ENCODE assay signal across 9 cellular contexts in the genomic region with DNA sequence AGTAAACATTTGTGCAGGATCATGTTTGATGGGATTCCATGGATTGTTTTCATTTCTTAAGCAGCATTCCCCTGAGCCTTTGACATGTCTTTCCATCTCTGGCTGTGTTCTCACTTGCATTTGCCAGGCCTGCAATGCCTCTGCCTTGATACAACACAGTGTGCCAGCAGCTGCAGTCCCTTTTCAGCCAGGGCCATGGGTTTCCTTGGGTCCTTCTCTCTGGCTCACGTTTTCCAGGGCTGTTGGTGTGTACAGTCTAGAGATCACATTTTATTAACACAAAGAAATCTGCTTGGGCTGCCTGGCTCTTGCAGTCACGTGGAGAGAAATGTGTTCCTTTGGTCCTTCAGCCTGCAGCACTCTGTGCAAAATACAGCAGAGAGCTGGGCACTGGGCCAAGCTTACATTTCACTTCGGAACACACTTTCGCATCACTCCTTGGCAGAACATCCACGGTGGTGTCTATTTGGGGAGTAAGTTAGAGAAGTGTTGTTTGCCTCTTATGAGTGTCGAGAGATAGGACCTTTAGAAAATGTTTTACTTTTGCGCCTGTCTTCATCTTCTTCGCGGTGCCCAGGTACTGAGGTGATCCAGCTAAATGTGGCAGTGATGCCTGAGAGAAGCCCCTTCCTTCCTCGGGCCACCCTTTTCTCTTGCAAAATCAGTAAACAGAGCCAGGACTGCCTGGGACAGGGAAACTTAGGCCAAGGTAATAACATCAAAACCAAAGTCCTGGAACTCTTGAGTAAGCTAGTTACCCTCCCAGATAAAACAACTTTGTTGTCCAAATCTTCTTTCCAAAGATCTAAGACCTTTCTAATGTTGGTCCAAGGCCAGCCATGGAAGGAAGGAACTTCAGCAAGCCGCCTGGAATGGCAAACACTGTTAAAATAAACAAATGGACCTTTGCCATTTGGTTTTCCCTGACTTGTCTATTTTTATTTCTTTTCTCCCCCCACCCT. TPM values are rescaled to one million over a fixed set of nuclear protein-coding genes. Genes with fewer than 3 reads are reported as not detected.
A peak's percentile ranks its signal among the peaks of the same experiment; 100 is the strongest.
DNase-seq lines count a peak whose midpoint lies in the region; ATAC-seq and TF ChIP-seq lines count a peak whose summit lies in the region.
"Had no signal": no experiment of that assay in that cellular context is flagged by ENCODE, and none has a peak within 500 bp of the region (broad histone marks: within the 10 kb centered on the region; RNA-seq: fewer than 3 reads in every experiment).

No MANE protein-coding gene starts in this region.

- H2AK5ac ChIP-seq in trophoblast cell (ENCODE audit: low read length), result no peak overlapping the region

- H3K36me3 ChIP-seq in trophoblast cell (ENCODE audit: control insufficient read depth in 1 of 2, insufficient read depth in 2 of 2, low read length in 2 of 2) (no peaks in the 10 kb centered on the region), A673 (ENCODE audit: insufficient read depth, low read length, poor library complexity, severe bottlenecking) (no peaks in the 10 kb centered on the region)

- H3K4me2 ChIP-seq in trophoblast cell (ENCODE audit: low read length), result no peak overlapping the region

- H3K79me1 ChIP-seq in trophoblast cell (ENCODE audit: low read length), result no peaks in the 10 kb centered on the region

- no peaks in the 10 kb centered on the region for H3K79me2 ChIP-seq in trophoblast cell (ENCODE audit: control insufficient read depth, insufficient read depth, low read length, poor library complexity)

- no peak overlapping the region for H3K9ac ChIP-seq in trophoblast cell (ENCODE audit: low read length)

- TF ChIP-seq CTCF in fibroblast of villous mesenchyme (IDR thresholded peaks at IDR 0.05; ENCODE audit: insufficient read depth, low read depth, low read length), result no peak
- no peak for TF ChIP-seq CTCF in A673 (conservative IDR thresholded peaks at IDR 0.05; ENCODE audit: low read depth, low read length)

- no peak overlapping the region for H4K12ac ChIP-seq in trophoblast cell (ENCODE audit: low read depth, low read length)

- no peak overlapping the region for H3K18ac ChIP-seq in trophoblast cell (ENCODE audit: low read length)

- H3K27me3 ChIP-seq in trophoblast cell (ENCODE audit: insufficient read depth, low read length) (no peaks in the 10 kb centered on the region), A673 (replicated peaks; ENCODE audit: insufficient read depth, low read depth, low read length, poor library complexity) (no peaks in the 10 kb centered on the region)

- H4K8ac ChIP-seq in trophoblast cell (ENCODE audit: low read depth, low read length), result no peak overlapping the region

- POLR2A ChIA-PET in A673 (lab: Charles Lee; ENCODE audit: low non-redundant PET), result no interaction called here

- DNase-seq in DMS153 treated with DMSO at 0.1 percent for 48 hours (lab: John Stamatoyannopoulos, UW; ENCODE audit: unreplicated experiment) (peak; percentile 57), SHP77 (lab: John Stamatoyannopoulos, UW) (peak; percentile 21 to 43), fibroblast of villous mesenchyme (ENCODE audit: low read depth) (peak; percentile 83), trophoblast cell (peak; percentile 31 to 71), A673 (ENCODE audit: low spot score) (no peak)
- DNase-seq: activated naive CD8-positive, alpha-beta T cell treated with anti-CD3 and anti-CD28 coated beads, Interleukin-2, amount 10 ng/mL, durations not matched to agents 7 days and 5 days had no signal

- CTCF ChIA-PET in A673 (lab: Charles Lee), result no interaction called here

- H3K9me3 ChIP-seq in trophoblast cell (ENCODE audit: insufficient read depth, low read depth, low read length), result no peaks in the 10 kb centered on the region
- H3K9me3 ChIP-seq in A673 (ENCODE audit: low read depth, low read length, poor library complexity, severe bottlenecking), result peaks cover 3% of the 10 kb centered on the region

- H2BK12ac ChIP-seq in trophoblast cell (ENCODE audit: low read length), result no peak overlapping the region

- no CpG with 5 or more reads among the region's 11 CpGs for WGBS in trophoblast cell (ENCODE audit: extremely low coverage, insufficient coverage, insufficient read length)

- no peak overlapping the region for H3K4ac ChIP-seq in trophoblast cell (ENCODE audit: low read depth, low read length)

- H4K91ac ChIP-seq in trophoblast cell (ENCODE audit: low read depth, low read length), result no peak overlapping the region

- peaks cover 4% of the 10 kb centered on the region in 2 experiments for H3K4me1 ChIP-seq in trophoblast cell (ENCODE audit: control insufficient read depth in 1 of 2, insufficient read depth in 2 of 2, low read length in 2 of 2)
- H3K4me1 ChIP-seq in A673 (ENCODE audit: insufficient read depth, low read length, poor library complexity, severe bottlenecking), result no peaks in the 10 kb centered on the region

- ATAC-seq in HG02759 (IDR thresholded peaks at IDR 0.05; ENCODE audit: unreplicated experiment) (no peak), HG02973 (IDR thresholded peaks at IDR 0.05; ENCODE audit: unreplicated experiment) (no peak), HG03354 (IDR thresholded peaks at IDR 0.05; ENCODE audit: poor library complexity, severe bottlenecking, unreplicated experiment) (no peak)

- no peak overlapping the region for H2BK120ac ChIP-seq in trophoblast cell (ENCODE audit: insufficient read depth, low read length, poor library complexity)

- BruUV-seq in A673 (replicated peaks; lab: Mats Ljungman, UMichigan), result no TSS peak

- H3K23ac ChIP-seq in trophoblast cell (ENCODE audit: low read length), result no peak overlapping the region

- H3K4me3 ChIP-seq in fibroblast of villous mesenchyme (ENCODE audit: low read depth, low read length) (no peak overlapping the region), trophoblast cell (ENCODE audit: low read depth, low read length) (no peak overlapping the region), A673 (ENCODE audit: low read depth, low read length, poor library complexity, severe bottlenecking) (no peak overlapping the region)

- no peak overlapping the region for H2BK5ac ChIP-seq in trophoblast cell (ENCODE audit: low read depth, low read length, poor library complexity)

- H2AFZ ChIP-seq in trophoblast cell (ENCODE audit: insufficient read depth, low read length, poor library complexity), result no peak overlapping the region

- intact Hi-C loops in A673 (cut with micrococcal nuclease; ENCODE audit: unreplicated experiment), result loop anchor here (5.0 kb wide), 1 partner anchor 218 kb away; no protein-coding TSS in a partner anchor

- H3K27ac ChIP-seq in trophoblast cell (ENCODE audit: low read depth, low read length) (no peak overlapping the region), A673 (ENCODE audit: low read depth, low read length, poor library complexity, severe bottlenecking) (no peak overlapping the region)

- no peak overlapping the region for H3K14ac ChIP-seq in trophoblast cell (ENCODE audit: low read length)

RNA-seq across cellular contexts. Expression of a gene that starts 20.9 kb away (rescaled TPM):
- not detected in 2 replicates for total RNA-seq in fibroblast of villous mesenchyme
- 0.01 and 0.03 TPM in 2 replicates for polyA plus RNA-seq in trophoblast cell (2013)
- total RNA-seq in A673 (2021), result 3.2 and 5.1 TPM in 2 replicates
